18 cellular contexts compared by ENCODE assay signal in the genomic region with DNA sequence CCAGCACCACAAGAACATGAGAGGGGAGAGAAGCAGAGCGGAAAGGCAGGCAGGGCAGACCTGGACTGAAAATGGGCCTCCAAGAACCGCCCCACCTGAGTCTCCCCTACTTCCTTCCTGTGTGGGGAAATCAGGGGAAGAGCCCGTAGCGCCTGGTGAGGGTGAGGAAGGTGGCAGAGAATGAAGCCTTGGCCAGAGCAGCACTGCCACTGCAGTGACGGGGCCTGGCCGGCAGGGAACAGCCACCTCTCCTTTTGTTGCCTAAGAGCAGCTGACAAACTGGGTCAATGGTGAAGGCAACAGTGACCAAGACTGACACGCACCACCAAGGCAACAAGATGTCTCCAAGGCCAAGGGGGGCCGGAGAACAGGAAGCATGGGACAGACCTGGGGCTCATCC. TPM values are rescaled to one million over a fixed set of nuclear protein-coding genes. Genes with fewer than 3 reads are reported as not detected.
DNase-seq lines count a peak whose midpoint lies in the region; ATAC-seq and TF ChIP-seq lines count a peak whose summit lies in the region.
"Had no signal": no experiment of that assay in that cellular context is flagged by ENCODE, and none has a peak within 500 bp of the region (broad histone marks: within the 10 kb centered on the region; RNA-seq: fewer than 3 reads in every experiment).

No MANE protein-coding gene starts in this region.

- DNase-seq in RWPE2 (ENCODE audit: low spot score) (no peak), nephron progenitor cell (no peak), activated T-cell treated with anti-CD3 and anti-CD28 coated beads for 4 hours (no peak)
- DNase-seq in activated CD8-positive, alpha-beta memory T cell treated with anti-CD3 and anti-CD28 coated beads, Interleukin-2, amount 10 ng/mL, durations not matched to agents 7 days and 5 days = no peak
- DNase-seq: activated CD4-positive, alpha-beta T cell treated with anti-CD3 and anti-CD28 coated beads, Interleukin-2, amount 50 U/mL, for 1 hour; activated naive CD8-positive, alpha-beta T cell treated with anti-CD3 and anti-CD28 coated beads for 36 hours; C1 segment of cervical spinal cord; foreskin fibroblast; islet precursor cell; NCI-H1048; NCI-H69; nucleus accumbens; stimulated activated CD4-positive, alpha-beta T cell treated with anti-CD3 and anti-CD28 coated beads, Interleukin-2, amount 100 ng/mL, for 48 hours had no signal

- no peaks in the 10 kb centered on the region for H3K9me3 ChIP-seq in RWPE2 (ENCODE audit: severe bottlenecking)

- peaks cover 32% of the 10 kb centered on the region for H3K4me1 ChIP-seq in RWPE2 (ENCODE audit: insufficient read depth, poor library complexity, severe bottlenecking)

- H3K36me3 Mint-ChIP-seq in nephron progenitor cell (ENCODE audit: low read depth) = no peaks in the 10 kb centered on the region
- H3K36me3 Mint-ChIP-seq in activated CD8-positive, alpha-beta memory T cell treated with anti-CD3 and anti-CD28 coated beads, Interleukin-2, amount 10 ng/mL, durations not matched to agents 7 days and 5 days = no peaks in the 10 kb centered on the region
- H3K36me3 Mint-ChIP-seq: activated naive CD8-positive, alpha-beta T cell treated with anti-CD3 and anti-CD28 coated beads for 36 hours had no signal

- peaks cover 13% of the 10 kb centered on the region for H3K9me3 Mint-ChIP-seq in nephron progenitor cell
- no peaks in the 10 kb centered on the region for H3K9me3 Mint-ChIP-seq in activated CD8-positive, alpha-beta memory T cell treated with anti-CD3 and anti-CD28 coated beads, Interleukin-2, amount 10 ng/mL, durations not matched to agents 7 days and 5 days (ENCODE audit: low read depth)
- H3K9me3 Mint-ChIP-seq: activated naive CD8-positive, alpha-beta T cell treated with anti-CD3 and anti-CD28 coated beads for 36 hours had no signal

- no peaks in the 10 kb centered on the region for H3K27me3 ChIP-seq in RWPE2 (ENCODE audit: insufficient read depth, poor library complexity, severe bottlenecking)

- peak overlapping the region; percentile 99 for H3K27ac ChIP-seq in RWPE2 (ENCODE audit: poor library complexity, severe bottlenecking)
- H3K27ac ChIP-seq: SK-N-MC had no signal

- H3K36me3 ChIP-seq in RWPE2 (ENCODE audit: low read depth) = no peaks in the 10 kb centered on the region

- ATAC-seq in HG02678 (IDR thresholded peaks at IDR 0.05; ENCODE audit: unreplicated experiment) = peak; percentile 61
- no peak for ATAC-seq in RWPE2 (ENCODE audit: low read depth)
- no peak for ATAC-seq in GM21717 (IDR thresholded peaks at IDR 0.05; ENCODE audit: unreplicated experiment)
- ATAC-seq in activated CD8-positive, alpha-beta memory T cell treated with anti-CD3 and anti-CD28 coated beads, Interleukin-2, amount 10 ng/mL, durations not matched to agents 7 days and 5 days = no peak
- no peak for ATAC-seq in GM21381 (IDR thresholded peaks at IDR 0.05; ENCODE audit: unreplicated experiment)

- H3K27ac Mint-ChIP-seq in nephron progenitor cell = peak overlapping the region; percentile 82
- no peak overlapping the region for H3K27ac Mint-ChIP-seq in activated CD8-positive, alpha-beta memory T cell treated with anti-CD3 and anti-CD28 coated beads, Interleukin-2, amount 10 ng/mL, durations not matched to agents 7 days and 5 days
- H3K27ac Mint-ChIP-seq: activated naive CD8-positive, alpha-beta T cell treated with anti-CD3 and anti-CD28 coated beads for 36 hours had no signal

- no peaks in the 10 kb centered on the region for H3K27me3 Mint-ChIP-seq in nephron progenitor cell (ENCODE audit: low read depth, poor library complexity)
- peaks cover 9% of the 10 kb centered on the region for H3K27me3 Mint-ChIP-seq in activated CD8-positive, alpha-beta memory T cell treated with anti-CD3 and anti-CD28 coated beads, Interleukin-2, amount 10 ng/mL, durations not matched to agents 7 days and 5 days
- H3K27me3 Mint-ChIP-seq: activated naive CD8-positive, alpha-beta T cell treated with anti-CD3 and anti-CD28 coated beads for 36 hours had no signal

- no peak overlapping the region for H3K4me3 ChIP-seq in RWPE2 (ENCODE audit: severe bottlenecking)
- H3K4me3 ChIP-seq: SK-N-MC had no signal

- H3K4me1 Mint-ChIP-seq in nephron progenitor cell = peaks cover 53% of the 10 kb centered on the region
- H3K4me1 Mint-ChIP-seq in activated CD8-positive, alpha-beta memory T cell treated with anti-CD3 and anti-CD28 coated beads, Interleukin-2, amount 10 ng/mL, durations not matched to agents 7 days and 5 days = peaks cover 5% of the 10 kb centered on the region
- H3K4me1 Mint-ChIP-seq: activated naive CD8-positive, alpha-beta T cell treated with anti-CD3 and anti-CD28 coated beads for 36 hours had no signal

- CTCF ChIA-PET in activated CD8-positive, alpha-beta memory T cell treated with anti-CD3 and anti-CD28 coated beads, Interleukin-2, amount 10 ng/mL, durations not matched to agents 7 days and 5 days (lab: Charles Lee) = no interaction called here

- peak; percentile 60 for TF ChIP-seq CTCF in GM12873 (IDR thresholded peaks at IDR 0.05; ENCODE audit: insufficient read depth, low read depth, low read length, missing control alignments)
- no peak for TF ChIP-seq CTCF in RWPE2 (IDR thresholded peaks at IDR 0.05; ENCODE audit: poor library complexity, severe bottlenecking)
- TF ChIP-seq CTCF in nephron progenitor cell (IDR thresholded peaks at IDR 0.05) = no peak

- no peak overlapping the region for H3K4me3 Mint-ChIP-seq in nephron progenitor cell
- no peak overlapping the region for H3K4me3 Mint-ChIP-seq in activated CD8-positive, alpha-beta memory T cell treated with anti-CD3 and anti-CD28 coated beads, Interleukin-2, amount 10 ng/mL, durations not matched to agents 7 days and 5 days
- H3K4me3 Mint-ChIP-seq: activated naive CD8-positive, alpha-beta T cell treated with anti-CD3 and anti-CD28 coated beads for 36 hours had no signal

RNA-seq across cellular contexts. Expression of gene CBR4, which starts 58.4 kb away (rescaled TPM):
- 10 to 100 TPM; 16.0 to 17.8 TPM for total RNA-seq in activated CD8-positive, alpha-beta memory T cell treated with anti-CD3 and anti-CD28 coated beads, Interleukin-2, amount 10 ng/mL, durations not matched to agents 7 days and 5 days
